23 cellular contexts compared by ENCODE assay signal in the genomic region with DNA sequence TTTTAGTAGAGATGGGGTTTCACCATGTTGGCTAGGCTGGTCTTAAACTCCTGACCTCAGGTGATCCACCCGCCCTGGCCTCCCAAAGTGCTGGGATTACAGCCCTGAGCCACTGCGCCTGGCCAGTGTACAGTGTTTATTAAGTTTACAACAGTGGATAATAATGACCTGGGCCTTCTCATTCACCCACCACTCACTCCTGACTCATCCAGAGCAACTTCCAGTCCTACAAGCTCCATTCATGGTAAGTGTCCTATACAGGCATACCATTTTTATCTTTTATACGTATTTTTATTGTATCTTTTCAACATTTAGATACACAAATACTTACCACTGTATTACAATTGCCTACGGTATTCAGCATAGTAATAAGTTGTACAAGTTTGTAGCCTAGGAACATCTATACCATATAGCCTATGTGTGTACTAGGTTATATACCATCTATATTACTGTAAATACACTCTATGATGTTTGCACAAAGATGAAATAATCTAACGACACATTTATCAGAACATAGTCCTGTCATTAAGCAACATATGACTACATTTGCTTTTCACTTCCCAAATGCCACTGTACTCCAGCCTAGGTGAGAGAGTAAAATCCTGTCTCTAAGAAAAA. TPM values are rescaled to one million over a fixed set of nuclear protein-coding genes. Genes with fewer than 3 reads are reported as not detected.
"Had no signal": no experiment of that assay in that cellular context is flagged by ENCODE, and none has a peak within 500 bp of the region (broad histone marks: within the 10 kb centered on the region; RNA-seq: fewer than 3 reads in every experiment).

No MANE protein-coding gene starts in this region.

- H3K4me3 ChIP-seq: adrenal gland had no signal

- H3K4me1 ChIP-seq: adrenal gland had no signal

- H3K27ac Mint-ChIP-seq: activated B cell treated with CpG ODN at 0.5 μM for 24 hours; activated CD4-positive, alpha-beta memory T cell treated with anti-CD3 and anti-CD28 coated beads for 36 hours; activated naive CD8-positive, alpha-beta T cell treated with anti-CD3 and anti-CD28 coated beads, Interleukin-2, amount 10 ng/mL, durations not matched to agents 7 days and 5 days; activated T-helper 17 cell treated with anti-CD3 and anti-CD28 coated beads, Interleukin-2, amount 50 U/mL, for 72 hours; T-helper 17 cell had no signal

- H3K4me1 Mint-ChIP-seq: activated T-helper 17 cell treated with anti-CD3 and anti-CD28 coated beads, Interleukin-2, amount 50 U/mL, for 72 hours; T-helper 17 cell had no signal

- H3K9me3 Mint-ChIP-seq: activated B cell treated with CpG ODN at 0.5 μM for 24 hours; activated CD4-positive, alpha-beta memory T cell treated with anti-CD3 and anti-CD28 coated beads for 36 hours; activated CD4-positive, alpha-beta T cell treated with anti-CD3 and anti-CD28 coated beads, Interleukin-2, amount 10 ng/mL, durations not matched to agents 7 days and 5 days; activated naive CD8-positive, alpha-beta T cell treated with anti-CD3 and anti-CD28 coated beads, Interleukin-2, amount 10 ng/mL, durations not matched to agents 7 days and 5 days; activated T-helper 17 cell treated with anti-CD3 and anti-CD28 coated beads, Interleukin-2, amount 50 U/mL, for 72 hours had no signal

- H3K27ac ChIP-seq: adrenal gland had no signal

- H3K27me3 ChIP-seq: adrenal gland had no signal

- H3K36me3 Mint-ChIP-seq: activated CD4-positive, alpha-beta memory T cell treated with anti-CD3 and anti-CD28 coated beads for 36 hours; activated naive CD8-positive, alpha-beta T cell treated with anti-CD3 and anti-CD28 coated beads, Interleukin-2, amount 10 ng/mL, durations not matched to agents 7 days and 5 days had no signal

- DNase-seq: activated B cell treated with CpG ODN at 0.5 μM for 24 hours; activated CD4-positive, alpha-beta memory T cell treated with anti-CD3 and anti-CD28 coated beads for 36 hours; activated CD4-positive, alpha-beta T cell treated with anti-CD3 and anti-CD28 coated beads, Interleukin-2, amount 10 ng/mL, durations not matched to agents 7 days and 5 days; activated CD8-positive, alpha-beta memory T cell treated with anti-CD3 and anti-CD28 coated beads for 24 hours; activated gamma-delta T cell treated with Interleukin-2 at 50 U/mL for 16 hours; activated naive CD4-positive, alpha-beta T cell treated with anti-CD3 and anti-CD28 coated beads, Interleukin-2, amount 50 U/mL, for 16 hours; activated naive CD8-positive, alpha-beta T cell treated with anti-CD3 and anti-CD28 coated beads, Interleukin-2, amount 10 ng/mL, durations not matched to agents 7 days and 5 days; activated T-cell treated with anti-CD3 and anti-CD28 coated beads, Interleukin-2, amount 50 U/mL, for 48 hours; adrenal gland; anterior cingulate cortex; cerebellar nuclear complex; Kasumi-1; NCI-H1048; NCI-H1417; NCI-H1694 treated with DMSO at 0.1 percent for 48 hours; NCI-H2029 treated with DMSO at 0.1 percent for 48 hours; NCI-H510A treated with DMSO at 0.1 percent for 48 hours; NCI-H69; NK-92 treated with Interleukin-12 subunit alpha and Interleukin-12 subunit beta, amount 100 ng/mL, for 24 hours; SIG-M5; T-helper 17 cell; T-helper 9 cell had no signal

- H3K4me3 Mint-ChIP-seq: activated B cell treated with CpG ODN at 0.5 μM for 24 hours; activated CD4-positive, alpha-beta memory T cell treated with anti-CD3 and anti-CD28 coated beads for 36 hours; activated CD4-positive, alpha-beta T cell treated with anti-CD3 and anti-CD28 coated beads, Interleukin-2, amount 10 ng/mL, durations not matched to agents 7 days and 5 days; activated naive CD8-positive, alpha-beta T cell treated with anti-CD3 and anti-CD28 coated beads, Interleukin-2, amount 10 ng/mL, durations not matched to agents 7 days and 5 days; activated T-helper 17 cell treated with anti-CD3 and anti-CD28 coated beads, Interleukin-2, amount 50 U/mL, for 72 hours; T-helper 17 cell had no signal

- H3K9me3 ChIP-seq: adrenal gland had no signal

- H3K36me3 ChIP-seq: adrenal gland had no signal

RNA-seq across cellular contexts. Expression of a gene that starts 23.8 kb away (rescaled TPM):
- total RNA-seq: activated B cell treated with CpG ODN at 0.5 μM for 24 hours; activated CD4-positive, alpha-beta memory T cell treated with anti-CD3 and anti-CD28 coated beads for 36 hours; activated CD4-positive, alpha-beta T cell treated with anti-CD3 and anti-CD28 coated beads, Interleukin-2, amount 10 ng/mL, durations not matched to agents 7 days and 5 days; activated naive CD8-positive, alpha-beta T cell treated with anti-CD3 and anti-CD28 coated beads, Interleukin-2, amount 10 ng/mL, durations not matched to agents 7 days and 5 days; activated T-helper 17 cell treated with anti-CD3 and anti-CD28 coated beads, Interleukin-2, amount 50 U/mL, for 72 hours; T-helper 17 cell had no signal

RNA-seq across cellular contexts. Expression of a gene that starts 51.8 kb away (rescaled TPM):
- total RNA-seq: activated CD4-positive, alpha-beta memory T cell treated with anti-CD3 and anti-CD28 coated beads for 36 hours had no signal
